ENCODE assay signal across 24 cellular contexts in the genomic region with DNA sequence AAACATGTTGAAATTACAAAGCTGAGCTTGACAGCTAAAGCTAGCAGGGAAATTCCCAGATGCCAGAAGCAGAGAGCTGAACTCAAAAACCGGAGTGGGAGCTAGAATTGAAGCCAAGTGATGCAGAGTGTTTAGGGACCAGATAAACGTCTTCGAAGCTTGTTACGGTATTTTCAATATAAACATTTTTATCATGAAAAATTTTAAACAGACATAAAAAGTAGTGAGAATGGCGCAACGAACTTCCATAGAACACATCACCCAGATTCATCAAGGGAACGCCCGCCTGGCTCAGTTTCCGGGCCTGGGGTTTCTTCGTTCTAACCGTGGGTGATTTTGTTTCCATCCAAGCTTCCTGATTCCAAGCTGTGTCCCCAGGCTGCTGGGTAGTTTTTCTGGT. TPM values are rescaled to one million over a fixed set of nuclear protein-coding genes. Genes with fewer than 3 reads are reported as not detected.
DNase-seq lines count a peak whose midpoint lies in the region; ATAC-seq, FAIRE-seq and TF ChIP-seq lines count a peak whose summit lies in the region.
"Had no signal": no experiment of that assay in that cellular context is flagged by ENCODE, and none has a peak within 500 bp of the region (broad histone marks: within the 10 kb centered on the region; RNA-seq: fewer than 3 reads in every experiment).

No MANE protein-coding gene starts in this region.

- H3K27ac ChIP-seq in breast epithelium = peak overlapping the region; percentile 61 to 66
- H3K27ac ChIP-seq in H1 (ENCODE audit: low read depth, low read length) = no peak overlapping the region
- peak overlapping the region; percentile 57 to 95 (median 89) for H3K27ac ChIP-seq in upper lobe of left lung
- H3K27ac ChIP-seq: 22Rv1, KMS-11, RWPE1 had no signal

- intact Hi-C loops in breast epithelium (cut with DNase I; ENCODE audit: low total_unique reads) (no loop called here), MCF 10A (cut with micrococcal nuclease) (no loop called here)

- no peak overlapping the region for H2BK5ac ChIP-seq in H1 (ENCODE audit: low read depth, low read length)

- no peak overlapping the region for H3K14ac ChIP-seq in H1 (ENCODE audit: insufficient read length)

- TF ChIP-seq EP300 in H1 (IDR thresholded peaks at IDR 0.05; ENCODE audit: borderline replicate concordance in 1 of 2, low read depth in 2 of 2, low read length in 2 of 2) (no peak), upper lobe of left lung (IDR thresholded peaks at IDR 0.05) (peak in 2 of 4 donors; percentile 9 to 18)

- no peaks in the 10 kb centered on the region for H3K79me1 ChIP-seq in H1 (ENCODE audit: low read depth, low read length)

- H3K27me3 ChIP-seq in breast epithelium = no peaks in the 10 kb centered on the region
- H3K27me3 ChIP-seq in H1 (replicated peaks in 1 of 4; ENCODE audit: control insufficient read depth in 3 of 4, extremely low read depth in 1 of 4, insufficient read depth in 3 of 4, low read length in 3 of 4) = no peaks in the 10 kb centered on the region; a peak in 3 of 7 replicates
- H3K27me3 ChIP-seq in upper lobe of left lung = no peaks in the 10 kb centered on the region
- H3K27me3 ChIP-seq: BE2C had no signal

- H4K91ac ChIP-seq in H1 (replicated peaks; ENCODE audit: insufficient read length, low read length) = no peak overlapping the region

- no peak overlapping the region for H2BK15ac ChIP-seq in H1 (ENCODE audit: low read length)

- 91% methylated on average over 11 of the region's 11 CpGs; no CpG with 5 or more reads in 1 of the 2 experiments for WGBS in H1 (ENCODE audit: extremely low coverage in 1 of 2, insufficient coverage in 1 of 2, insufficient read length in 1 of 2, insufficient replicate concordance in 2 of 2, low coverage in 1 of 2, low lambda C conversion rate in 2 of 2, missing lambda C conversion rate in 1 of 2), 2 experiments
- WGBS in upper lobe of left lung, 2 donors = 42 to 64% methylated on average over 11 of the region's 11 CpGs

- H3K4me1 ChIP-seq in breast epithelium (peaks cover 0 to 39% of the 10 kb centered on the region in 2 donors), H1 (replicated peaks in 1 of 4; ENCODE audit: control insufficient read depth in 3 of 4, insufficient read depth in 4 of 4, low read length in 3 of 4) (peaks cover 0 to 13% (median 9%) of the 10 kb centered on the region in 4 experiments; a peak in 5 of 7 replicates), upper lobe of left lung (peaks cover 81 to 90% (median 85%) of the 10 kb centered on the region in 4 donors)
- H3K4me1 ChIP-seq: BE2C had no signal

- H3K56ac ChIP-seq in H1 (replicated peaks; ENCODE audit: insufficient read length, low read depth, low read length) = no peak overlapping the region

- CTCF ChIA-PET in MCF 10A (lab: Yijun Ruan, JAX) (no interaction called here), H1 (lab: Charles Lee; ENCODE audit: partially characterized antibody) (interaction anchor here (0.6 to 1.5 kb wide), 6 partner anchors 23 to 131 kb away, joined by 3 to 5 read pairs (median 4); no protein-coding TSS in a partner anchor)

- H3K23me2 ChIP-seq in H1 (ENCODE audit: low read depth, low read length) = no peaks in the 10 kb centered on the region

- DNase-seq in breast epithelium (ENCODE audit: low spot score in 2 of 2) (no peak), MCF 10A (ENCODE audit: unreplicated experiment) (no peak), H1 (ENCODE audit: low read depth in 1 of 2, low spot score in 2 of 2) (no peak), iris pigment epithelial cell (ENCODE audit: low read depth) (peak; percentile 73), upper lobe of left lung (no peak), epidermal melanocyte (ENCODE audit: insufficient read length, low spot score) (no peak)
- DNase-seq: BE2C; CD4-positive, alpha-beta memory T cell; DMS79; GOT3; NCI-H1048; NCI-H146; NCI-H2081; NCI-H510A; NCI-H774 had no signal

- peaks cover 8% of the 10 kb centered on the region for H3K9me3 Mint-ChIP-seq in MCF 10A (ENCODE audit: unreplicated experiment)
- H3K9me3 Mint-ChIP-seq: CD4-positive, alpha-beta memory T cell had no signal

- BruUV-seq in MCF 10A (replicated peaks; lab: Mats Ljungman, UMichigan) = no TSS peak

- no peak overlapping the region for H3K9ac ChIP-seq in H1 (replicated peaks in 1 of 4; ENCODE audit: extremely low read depth in 1 of 4, low read depth in 3 of 4, low read length in 3 of 4)
- H3K9ac ChIP-seq: KMS-11 had no signal

- POLR2A ChIA-PET in MCF 10A (lab: Yijun Ruan, JAX) (interaction anchor here (0.6 kb wide), 1 partner anchor 23 kb away, joined by 3 read pairs; no protein-coding TSS in a partner anchor), H1 (lab: Charles Lee; ENCODE audit: partially characterized antibody) (interaction anchor here (37.1 kb wide), 1 partner anchor 30 kb away, joined by 546 read pairs; the partner anchor contains the start of genes GGT6 and MYBBP1A)

- no peak overlapping the region for H4K5ac ChIP-seq in H1 (ENCODE audit: insufficient read length, low read depth, low read length)

- ATAC-seq in upper lobe of left lung (ENCODE audit: low FRiP score in 2 of 2) (no peak), HG02588 (IDR thresholded peaks at IDR 0.05; ENCODE audit: unreplicated experiment) (no peak), GM19351 (IDR thresholded peaks at IDR 0.05; ENCODE audit: unreplicated experiment) (no peak)
- ATAC-seq: HepG2 had no signal

- no peaks in the 10 kb centered on the region for H3K36me3 Mint-ChIP-seq in MCF 10A (ENCODE audit: insufficient read depth, unreplicated experiment)
- H3K36me3 Mint-ChIP-seq: CD4-positive, alpha-beta memory T cell had no signal

- no peak overlapping the region for H2BK12ac ChIP-seq in H1 (ENCODE audit: low read depth, low read length)

- H3K4me3 Mint-ChIP-seq in MCF 10A (ENCODE audit: unreplicated experiment) = no peak overlapping the region
- H3K4me3 Mint-ChIP-seq: CD4-positive, alpha-beta memory T cell had no signal

- FAIRE-seq in H1 (lab: Jason Lieb, UNC) = no peak
- FAIRE-seq: D721Med, G401.6, HepG2 had no signal

- H3K36me3 ChIP-seq in breast epithelium = no peaks in the 10 kb centered on the region
- H3K36me3 ChIP-seq in H1 (ENCODE audit: control insufficient read depth in 2 of 4, insufficient read depth in 4 of 4, low read length in 3 of 4) = no peaks in the 10 kb centered on the region
- H3K36me3 ChIP-seq in upper lobe of left lung = no peaks in the 10 kb centered on the region
- H3K36me3 ChIP-seq: BE2C had no signal

- H2BK20ac ChIP-seq in H1 (ENCODE audit: low read length) = no peak overlapping the region

- no peaks in the 10 kb centered on the region for H3K27me3 Mint-ChIP-seq in MCF 10A (ENCODE audit: insufficient read depth, unreplicated experiment)
- H3K27me3 Mint-ChIP-seq: CD4-positive, alpha-beta memory T cell had no signal

- no peak overlapping the region for H3K4ac ChIP-seq in H1 (replicated peaks; ENCODE audit: insufficient read length, low read depth, low read length)

- no peaks in the 10 kb centered on the region for H4K20me1 ChIP-seq in H1 (replicated peaks in 1 of 2; ENCODE audit: control insufficient read depth in 1 of 2, insufficient read depth in 2 of 2, low read length in 2 of 2)

- no peak for TF ChIP-seq RAD21 in H1 (IDR thresholded peaks at IDR 0.05 in 1 of 2, conservative IDR thresholded peaks at IDR 0.05 in 1 of 2; ENCODE audit: low read depth in 2 of 2, low read length in 2 of 2)

- H3K79me2 ChIP-seq in H1 (ENCODE audit: control insufficient read depth in 1 of 2, insufficient read depth in 2 of 2, low read length in 2 of 2) = no peaks in the 10 kb centered on the region

- H3K23ac ChIP-seq in H1 (ENCODE audit: insufficient read length) = no peak overlapping the region

- no peak overlapping the region for H3K27ac Mint-ChIP-seq in MCF 10A (ENCODE audit: low read depth, unreplicated experiment)
- H3K27ac Mint-ChIP-seq: CD4-positive, alpha-beta memory T cell had no signal

- H2AK5ac ChIP-seq in H1 (ENCODE audit: low read depth, low read length) = no peak overlapping the region

- no peak overlapping the region for H3K18ac ChIP-seq in H1 (ENCODE audit: extremely low read depth, low read length)

- TF ChIP-seq CTCF in breast epithelium (IDR thresholded peaks at IDR 0.05) (no peak), MCF 10A (IDR thresholded peaks at IDR 0.05; ENCODE audit: unreplicated experiment) (no peak), H1 (IDR thresholded peaks at IDR 0.05; ENCODE audit: control extremely low read depth in 1 of 3, insufficient read depth in 1 of 3, low read depth in 1 of 3, low read length in 3 of 3) (no peak), upper lobe of left lung (IDR thresholded peaks at IDR 0.05) (no peak)

- H3K4me3 ChIP-seq in breast epithelium (no peak overlapping the region), H1 (ENCODE audit: extremely low read depth in 1 of 4, insufficient read depth in 2 of 4, low read depth in 3 of 4, low read length in 4 of 4) (no peak overlapping the region), upper lobe of left lung (no peak overlapping the region)

- peak overlapping the region; percentile 46; the same call in 1 of the 2 replicates for H4K8ac ChIP-seq in H1 (ENCODE audit: extremely low read depth, insufficient read depth, low read length)

- no peak overlapping the region for H2BK120ac ChIP-seq in H1 (replicated peaks; ENCODE audit: low read depth, low read length)

- H3K9me3 ChIP-seq in breast epithelium (no peaks in the 10 kb centered on the region), H1 (ENCODE audit: insufficient read depth in 2 of 2, low read depth in 1 of 2, low read length in 1 of 2) (no peaks in the 10 kb centered on the region), upper lobe of left lung (no peaks in the 10 kb centered on the region)
- H3K9me3 ChIP-seq: BE2C had no signal

- TF ChIP-seq POLR2A in breast epithelium (IDR thresholded peaks at IDR 0.05) = no peak
- TF ChIP-seq POLR2A in H1 (IDR thresholded peaks at IDR 0.05; ENCODE audit: control extremely low read depth in 1 of 2, low read depth in 2 of 2, low read length in 2 of 2) = no peak
- no peak for TF ChIP-seq POLR2A in upper lobe of left lung (IDR thresholded peaks at IDR 0.05)

- peaks cover 12% of the 10 kb centered on the region for H3K4me1 Mint-ChIP-seq in MCF 10A (ENCODE audit: insufficient read depth, unreplicated experiment)

- H3K4me2 ChIP-seq in H1 (ENCODE audit: insufficient read depth in 1 of 2, low read depth in 2 of 2, low read length in 2 of 2) = no peak overlapping the region
- H3K4me2 ChIP-seq: KMS-11 had no signal

- no peak overlapping the region for H2AFZ ChIP-seq in H1 (ENCODE audit: low read length)

RNA-seq across cellular contexts. Expression of gene SPNS2, which starts 18.1 kb away (rescaled TPM):
- total RNA-seq in breast epithelium = 10 to 100 TPM in 2 of 3 donors, 1 to 10 TPM in 1; 5.3 to 14.1 (median 11.5) TPM
- total RNA-seq in MCF 10A (2022) = not detected in 2 replicates
- 0.98 and 1.5 TPM in 2 replicates for total RNA-seq in H1 (2021; fragmentation: NEBNext Ultra II Directional; extraction: Animal tissue kit (Norgen Biotek cat#: 25700))
- polyA plus RNA-seq in H1 (2011; rRNA removed) = 1.2 and 1.9 TPM in 2 replicates
- 1.5 TPM for polyA plus RNA-seq in H1 (2011; cell fraction: cytosol; rRNA removed)
- 2.6 TPM for polyA plus RNA-seq in H1 (2011; cell fraction: nucleus; rRNA removed)
- polyA plus RNA-seq in H1 (2012, experiment 1 of 2) = 0.51 to 1.6 TPM (median 1.4 TPM) in 4 replicates
- 1.4 TPM for polyA plus RNA-seq in H1 (2012, experiment 2 of 2)
- 0.77 TPM for polyA plus RNA-seq in H1 (2013, experiment 1 of 2)
- 0.83 TPM for polyA plus RNA-seq in H1 (2013, experiment 2 of 2)
- polyA minus RNA-seq in H1 (2011; rRNA and poly(A)+ RNA removed) = 0.35 and 1.6 TPM in 2 replicates
- 0.59 TPM for polyA minus RNA-seq in H1 (2011; cell fraction: cytosol; rRNA and poly(A)+ RNA removed)
- 1.5 TPM for polyA minus RNA-seq in H1 (2011; cell fraction: nucleus; rRNA and poly(A)+ RNA removed)
- total RNA-seq in upper lobe of left lung = 10 to 100 TPM; 41.8 to 89.1 (median 55.2) TPM
- total RNA-seq: HepG2 had no signal

RNA-seq across cellular contexts. Expression of gene MYBBP1A, which starts 38.4 kb away (rescaled TPM):
- 10 to 100 TPM; 26.9 to 61.6 (median 50.1) TPM for total RNA-seq in breast epithelium
- 78.3 and 123 TPM in 2 replicates for total RNA-seq in MCF 10A (2022)
- 151 and 153 TPM in 2 replicates for total RNA-seq in H1 (2021; fragmentation: NEBNext Ultra II Directional; extraction: Animal tissue kit (Norgen Biotek cat#: 25700))
- polyA plus RNA-seq in H1 (2011; rRNA removed) = 46.8 and 79.9 TPM in 2 replicates
- 58.4 TPM for polyA plus RNA-seq in H1 (2011; cell fraction: cytosol; rRNA removed)
- polyA plus RNA-seq in H1 (2011; cell fraction: nucleus; rRNA removed) = 266 TPM
- 98.7 to 125 TPM (median 120 TPM) in 4 replicates for polyA plus RNA-seq in H1 (2012, experiment 1 of 2)
- polyA plus RNA-seq in H1 (2012, experiment 2 of 2) = 114 TPM
- polyA plus RNA-seq in H1 (2013, experiment 1 of 2) = 74.0 TPM
- 63.6 TPM for polyA plus RNA-seq in H1 (2013, experiment 2 of 2)
- polyA minus RNA-seq in H1 (2011; rRNA and poly(A)+ RNA removed) = 87.5 and 109 TPM in 2 replicates
- 88.4 TPM for polyA minus RNA-seq in H1 (2011; cell fraction: cytosol; rRNA and poly(A)+ RNA removed)
- polyA minus RNA-seq in H1 (2011; cell fraction: nucleus; rRNA and poly(A)+ RNA removed) = 116 TPM
- 100 to 1,000 TPM in 1 of 6 donors, 10 to 100 TPM in 5; 45.2 to 151 (median 57.3) TPM for total RNA-seq in upper lobe of left lung

RNA-seq across cellular contexts. Expression of gene GGT6, which starts 43.6 kb away (rescaled TPM):
- total RNA-seq in breast epithelium (10 to 100 TPM in 2 of 3 donors, not detected in 1; 12.8 to 33.8 TPM), MCF 10A (2022) (not detected in 2 replicates), upper lobe of left lung (10 to 100 TPM in 3 of 6 donors, 1 to 10 TPM in 3; 3.8 to 18.7 (median 9.7) TPM)
- total RNA-seq in H1 (2021; fragmentation: NEBNext Ultra II Directional; extraction: Animal tissue kit (Norgen Biotek cat#: 25700)) = not detected in 2 replicates
- 0.18 and 0.30 TPM in 2 replicates for polyA plus RNA-seq in H1 (2011; rRNA removed)
- polyA plus RNA-seq in H1 (2011; cell fraction: cytosol; rRNA removed) = 0.16 TPM
- 0.04 TPM for polyA plus RNA-seq in H1 (2011; cell fraction: nucleus; rRNA removed)
- 0.11 to 0.15 TPM in 2 of 4 replicates, not detected in the others for polyA plus RNA-seq in H1 (2012, experiment 1 of 2)
- not detected for polyA plus RNA-seq in H1 (2012, experiment 2 of 2)
- 0.02 TPM for polyA plus RNA-seq in H1 (2013, experiment 1 of 2)
- 0.07 TPM for polyA plus RNA-seq in H1 (2013, experiment 2 of 2)
- polyA minus RNA-seq in H1 (2011; rRNA and poly(A)+ RNA removed) = 0.09 TPM in 1 of 2 replicates, not detected in the other
- polyA minus RNA-seq in H1 (2011; cell fraction: cytosol; rRNA and poly(A)+ RNA removed) = not detected
- polyA minus RNA-seq in H1 (2011; cell fraction: nucleus; rRNA and poly(A)+ RNA removed) = 0.90 TPM
- total RNA-seq: CD4-positive, alpha-beta memory T cell; M059J had no signal
- polyA plus RNA-seq: CD4-positive, alpha-beta memory T cell had no signal
